10 cellular contexts compared by ENCODE assay signal in genomic region chr22:41561335-41561734, GRCh38. TPM values are rescaled to one million over a fixed set of nuclear protein-coding genes. Genes with fewer than 3 reads are reported as not detected.
DNase-seq lines count a peak whose midpoint lies in the region; TF ChIP-seq lines count a peak whose summit lies in the region.
"Had no signal": no experiment of that assay in that cellular context is flagged by ENCODE, and none has a peak within 500 bp of the region (broad histone marks: within the 10 kb centered on the region; RNA-seq: fewer than 3 reads in every experiment).

No MANE protein-coding gene starts in this region.

- peak overlapping the region; percentile 93 for H3K27ac Mint-ChIP-seq in chondrocyte (ENCODE audit: unreplicated experiment)

- intact Hi-C loops in spleen (cut with DNase I; ENCODE audit: low total_unique reads), result no loop called here

- no peaks in the 10 kb centered on the region for H3K9me3 Mint-ChIP-seq in chondrocyte (ENCODE audit: low read depth)

- no peaks in the 10 kb centered on the region for H3K36me3 Mint-ChIP-seq in chondrocyte (ENCODE audit: low read depth)

- H3K9me3 ChIP-seq in HUES64 (ENCODE audit: insufficient read depth, low read depth, low read length) (no peaks in the 10 kb centered on the region), stomach smooth muscle (ENCODE audit: control insufficient read depth in 2 of 2, low read length in 2 of 2) (no peaks in the 10 kb centered on the region), spleen (no peaks in the 10 kb centered on the region)

- WGBS in HUES64, result 33% methylated on average over 10 of the region's 10 CpGs
- 48 to 70% (median 59%) methylated on average over 8 to 10 of the region's 10 CpGs for WGBS in spleen, 5 donors

- H3K27ac ChIP-seq in HUES64 (ENCODE audit: low read depth, low read length) (no peak overlapping the region), stomach smooth muscle (ENCODE audit: low read length) (peak overlapping the region; percentile 31), spleen (no peak overlapping the region)

- H3K4me1 ChIP-seq in HUES64 (ENCODE audit: insufficient read depth, low read length), result peaks cover 36% of the 10 kb centered on the region
- peaks cover 38% of the 10 kb centered on the region for H3K4me1 ChIP-seq in stomach smooth muscle (ENCODE audit: control insufficient read depth, insufficient read depth, low read length)
- peaks cover 0 to 5% (median 0%) of the 10 kb centered on the region in 6 donors for H3K4me1 ChIP-seq in spleen

- H3K27me3 ChIP-seq in HUES64 (ENCODE audit: insufficient read depth, low read length), result no peaks in the 10 kb centered on the region
- H3K27me3 ChIP-seq in stomach smooth muscle (ENCODE audit: control insufficient read depth in 1 of 2, insufficient read depth in 2 of 2, low read length in 2 of 2), result no peaks in the 10 kb centered on the region
- H3K27me3 ChIP-seq in spleen (replicated peaks in 1 of 7), result peaks cover 0 to 69% (median 13%) of the 10 kb centered on the region in 7 donors

- no peak for TF ChIP-seq CTCF in chondrocyte (IDR thresholded peaks at IDR 0.05)
- TF ChIP-seq CTCF in spleen (IDR thresholded peaks at IDR 0.05 in 8 of 11, conservative IDR thresholded peaks at IDR 0.05 in 3 of 11), result no peak

- H3K9ac ChIP-seq in HUES64 (ENCODE audit: low read depth, low read length) (no peak overlapping the region), stomach smooth muscle (ENCODE audit: low read length in 2 of 2) (peak overlapping the region; percentile 33 to 66)

- DNase-seq in chondrocyte (ENCODE audit: low spot score) (no peak), kidney glomerular epithelial cell (lab: John Stamatoyannopoulos, UW) (peak; percentile 28), NCI-H128 (lab: John Stamatoyannopoulos, UW; ENCODE audit: unreplicated experiment) (no peak), SKM-1 treated with dmso at 0.1 percent for 144 hours (lab: John Stamatoyannopoulos, UW; ENCODE audit: unreplicated experiment) (no peak), retina (no peak), spleen (no peak)
- DNase-seq: EL; stimulated activated CD4-positive, alpha-beta T cell treated with anti-CD3 and anti-CD28 coated beads, Interleukin-4, amount 100 ng/mL, for 24 hours had no signal

- H3K36me3 ChIP-seq in HUES64 (ENCODE audit: insufficient read depth, low read length) (no peaks in the 10 kb centered on the region), stomach smooth muscle (ENCODE audit: control insufficient read depth in 2 of 2, insufficient read depth in 2 of 2, low read length in 2 of 2) (no peaks in the 10 kb centered on the region), spleen (no peaks in the 10 kb centered on the region)

- no peak for TF ChIP-seq POLR2A in spleen (IDR thresholded peaks at IDR 0.05)

- no peaks in the 10 kb centered on the region for H3K27me3 Mint-ChIP-seq in chondrocyte (ENCODE audit: low read depth)

- peak overlapping the region; percentile 40 for H3K4me3 ChIP-seq in HUES64 (ENCODE audit: low read length)
- H3K4me3 ChIP-seq in stomach smooth muscle (ENCODE audit: low read length in 2 of 2), result peak overlapping the region; percentile 66 to 70
- H3K4me3 ChIP-seq in spleen, result no peak overlapping the region

- H3K4me3 Mint-ChIP-seq in chondrocyte (ENCODE audit: unreplicated experiment), result peak overlapping the region; percentile 91

- peaks cover 79% of the 10 kb centered on the region for H3K4me1 Mint-ChIP-seq in chondrocyte (ENCODE audit: low read depth)

RNA-seq across cellular contexts. Expression of gene CSDC2, which starts 0.5 kb away (rescaled TPM):
- polyA plus RNA-seq in HUES64 (2013, experiment 1 of 2), result 0.85 TPM
- polyA plus RNA-seq in HUES64 (2013, experiment 2 of 2), result 0.63 TPM
- total RNA-seq in chondrocyte, result 12.7 to 21.7 TPM (median 20.9 TPM) in 3 replicates
- total RNA-seq in spleen, result under 1 TPM in 4 of 7 donors, not detected in 3; 0.19 to 0.73 (median 0.28) TPM
- under 1 TPM; 0.37 to 0.73 (median 0.58) TPM for polyA plus RNA-seq in spleen

RNA-seq across cellular contexts. Expression of gene POLR3H, which starts 17.1 kb away (rescaled TPM):
- 25.8 TPM for polyA plus RNA-seq in HUES64 (2013, experiment 1 of 2)
- polyA plus RNA-seq in HUES64 (2013, experiment 2 of 2), result 21.9 TPM
- total RNA-seq in chondrocyte, result 39.6 to 57.3 TPM (median 41.5 TPM) in 3 replicates
- 10 to 100 TPM; 14.4 to 30.9 (median 22.4) TPM for total RNA-seq in spleen
- 10 to 100 TPM; 12.6 to 24.3 (median 14.6) TPM for polyA plus RNA-seq in spleen

RNA-seq across cellular contexts. Expression of gene PMM1, which starts 28.3 kb away (rescaled TPM):
- 8.2 TPM for polyA plus RNA-seq in HUES64 (2013, experiment 1 of 2)
- 10.0 TPM for polyA plus RNA-seq in HUES64 (2013, experiment 2 of 2)
- total RNA-seq in chondrocyte (39.3 to 48.2 TPM (median 47.1 TPM) in 3 replicates), spleen (10 to 100 TPM; 15.1 to 25.0 (median 15.9) TPM)
- polyA plus RNA-seq in spleen, result 10 to 100 TPM; 18.9 to 20.2 (median 20.2) TPM

RNA-seq across cellular contexts. Expression of gene DESI1, which starts 59.5 kb away (rescaled TPM):
- polyA plus RNA-seq in HUES64 (2013, experiment 1 of 2), result 24.9 TPM
- polyA plus RNA-seq in HUES64 (2013, experiment 2 of 2), result 18.8 TPM
- total RNA-seq in chondrocyte, result 29.5 to 33.9 TPM (median 29.8 TPM) in 3 replicates
- total RNA-seq in spleen, result 10 to 100 TPM; 17.5 to 29.8 (median 24.5) TPM
- 10 to 100 TPM in 1 of 3 donors, 1 to 10 TPM in 2; 8.1 to 13.5 (median 9.8) TPM for polyA plus RNA-seq in spleen

RNA-seq across cellular contexts. Expression of gene XRCC6, which starts 59.8 kb away (rescaled TPM):
- 494 TPM for polyA plus RNA-seq in HUES64 (2013, experiment 1 of 2)
- polyA plus RNA-seq in HUES64 (2013, experiment 2 of 2), result 469 TPM
- total RNA-seq in chondrocyte (156 to 210 TPM (median 161 TPM) in 3 replicates), spleen (100 to 1,000 TPM; 122 to 183 (median 156) TPM)
- polyA plus RNA-seq in spleen, result 100 to 1,000 TPM in 2 of 3 donors, 10 to 100 TPM in 1; 93.6 to 129 (median 128) TPM

Comparison
In these comparisons a context has a peak if more than half of its experiments do, and no peak if none do; other contexts are left out.
1. H3K4me3 ChIP-seq: peak in HUES64 (single experiment) and stomach smooth muscle (2 of 2); none in spleen (0 of 8).